1 cellular context compared by ENCODE assay signal in the genomic region with DNA sequence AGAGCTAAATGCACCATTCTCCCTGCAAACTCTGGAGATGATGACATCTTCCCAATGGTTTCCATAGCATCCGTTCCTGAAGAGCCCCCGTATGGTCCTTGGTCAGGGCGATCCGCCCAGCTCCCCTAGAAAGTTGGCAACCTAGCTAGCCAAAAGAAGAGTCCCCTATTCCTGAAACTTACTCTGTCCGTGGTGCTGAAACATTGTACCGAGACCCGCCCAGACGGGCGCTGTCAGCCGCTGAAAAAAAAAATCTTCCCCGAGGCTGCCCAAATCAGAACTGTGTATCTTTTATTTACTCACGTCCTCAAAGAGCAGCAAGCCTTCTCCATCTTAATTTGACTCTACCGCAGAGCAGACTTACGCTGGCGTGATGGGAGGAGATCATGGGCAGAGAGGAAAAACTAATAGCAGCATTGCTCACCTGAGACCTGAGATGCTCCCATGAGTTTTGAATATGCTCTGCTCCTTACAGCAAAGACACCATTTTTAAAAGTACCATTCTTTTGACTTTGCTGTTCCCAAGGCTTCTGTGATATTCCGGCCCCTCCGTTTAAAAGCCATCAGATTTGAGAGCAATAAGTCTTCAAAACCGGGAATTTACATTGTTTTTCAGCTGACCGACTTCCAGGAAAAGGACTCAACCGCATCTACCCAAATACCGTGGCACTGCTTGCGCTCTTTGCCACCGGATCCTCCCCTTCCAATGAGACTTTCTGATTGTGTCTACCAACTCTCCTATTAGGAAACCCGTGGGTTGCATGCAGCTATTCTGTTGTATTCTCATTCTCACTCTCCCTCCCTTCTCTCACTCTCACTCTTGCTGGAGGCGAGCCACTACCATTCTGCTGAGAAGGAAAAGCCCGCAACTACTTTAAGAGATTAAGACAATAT.
TF ChIP-seq lines count a peak whose summit lies in the region.

A gene (plus strand): TSS at position 811 of the 894 bp plus-strand sequence. CDS start 153 bp downstream, outside the sequence.

TF ChIP-seq in K562, 482 proteins besides CTCF, POLR2A, EP300 and RAD21:
- peak; percentile 90 for TF ChIP-seq EHMT2 (IDR thresholded peaks at IDR 0.05)
- no peak for TF ChIP-seq ZNF551 (CRISPR knock-in tag; IDR thresholded peaks at IDR 0.05)
- no peak for TF ChIP-seq ZNF274 (IDR thresholded peaks at IDR 0.05; ENCODE audit: borderline replicate concordance, low read depth, low read length)
- TF ChIP-seq, protein P1, sequence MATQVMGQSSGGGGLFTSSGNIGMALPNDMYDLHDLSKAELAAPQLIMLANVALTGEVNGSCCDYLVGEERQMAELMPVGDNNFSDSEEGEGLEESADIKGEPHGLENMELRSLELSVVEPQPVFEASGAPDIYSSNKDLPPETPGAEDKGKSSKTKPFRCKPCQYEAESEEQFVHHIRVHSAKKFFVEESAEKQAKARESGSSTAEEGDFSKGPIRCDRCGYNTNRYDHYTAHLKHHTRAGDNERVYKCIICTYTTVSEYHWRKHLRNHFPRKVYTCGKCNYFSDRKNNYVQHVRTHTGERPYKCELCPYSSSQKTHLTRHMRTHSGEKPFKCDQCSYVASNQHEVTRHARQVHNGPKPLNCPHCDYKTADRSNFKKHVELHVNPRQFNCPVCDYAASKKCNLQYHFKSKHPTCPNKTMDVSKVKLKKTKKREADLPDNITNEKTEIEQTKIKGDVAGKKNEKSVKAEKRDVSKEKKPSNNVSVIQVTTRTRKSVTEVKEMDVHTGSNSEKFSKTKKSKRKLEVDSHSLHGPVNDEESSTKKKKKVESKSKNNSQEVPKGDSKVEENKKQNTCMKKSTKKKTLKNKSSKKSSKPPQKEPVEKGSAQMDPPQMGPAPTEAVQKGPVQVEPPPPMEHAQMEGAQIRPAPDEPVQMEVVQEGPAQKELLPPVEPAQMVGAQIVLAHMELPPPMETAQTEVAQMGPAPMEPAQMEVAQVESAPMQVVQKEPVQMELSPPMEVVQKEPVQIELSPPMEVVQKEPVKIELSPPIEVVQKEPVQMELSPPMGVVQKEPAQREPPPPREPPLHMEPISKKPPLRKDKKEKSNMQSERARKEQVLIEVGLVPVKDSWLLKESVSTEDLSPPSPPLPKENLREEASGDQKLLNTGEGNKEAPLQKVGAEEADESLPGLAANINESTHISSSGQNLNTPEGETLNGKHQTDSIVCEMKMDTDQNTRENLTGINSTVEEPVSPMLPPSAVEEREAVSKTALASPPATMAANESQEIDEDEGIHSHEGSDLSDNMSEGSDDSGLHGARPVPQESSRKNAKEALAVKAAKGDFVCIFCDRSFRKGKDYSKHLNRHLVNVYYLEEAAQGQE (CRISPR knock-in tag; IDR thresholded peaks at IDR 0.05; ENCODE audit: low read depth): peak; percentile 90
- TF ChIP-seq MIER1 (IDR thresholded peaks at IDR 0.05; ENCODE audit: low read depth): peak; percentile 80
- TF ChIP-seq, protein P2, sequence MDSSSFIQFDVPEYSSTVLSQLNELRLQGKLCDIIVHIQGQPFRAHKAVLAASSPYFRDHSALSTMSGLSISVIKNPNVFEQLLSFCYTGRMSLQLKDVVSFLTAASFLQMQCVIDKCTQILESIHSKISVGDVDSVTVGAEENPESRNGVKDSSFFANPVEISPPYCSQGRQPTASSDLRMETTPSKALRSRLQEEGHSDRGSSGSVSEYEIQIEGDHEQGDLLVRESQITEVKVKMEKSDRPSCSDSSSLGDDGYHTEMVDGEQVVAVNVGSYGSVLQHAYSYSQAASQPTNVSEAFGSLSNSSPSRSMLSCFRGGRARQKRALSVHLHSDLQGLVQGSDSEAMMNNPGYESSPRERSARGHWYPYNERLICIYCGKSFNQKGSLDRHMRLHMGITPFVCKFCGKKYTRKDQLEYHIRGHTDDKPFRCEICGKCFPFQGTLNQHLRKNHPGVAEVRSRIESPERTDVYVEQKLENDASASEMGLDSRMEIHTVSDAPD (CRISPR knock-in tag; IDR thresholded peaks at IDR 0.05): no peak
- 0 out of 2 replicates have a peak, but pooled peaks have one; percentile 21 for TF ChIP-seq ZNF766 (CRISPR knock-in tag; conservative IDR thresholded peaks at IDR 0.05)
